Comparison of ENCODE assay signal across 8 cellular contexts in genomic region chr22:20238567-20239062, GRCh38. TPM values are rescaled to one million over a fixed set of nuclear protein-coding genes. Genes with fewer than 3 reads are reported as not detected.
A peak's percentile ranks its signal among the peaks of the same experiment; 100 is the strongest.
DNase-seq lines count a peak whose midpoint lies in the region; ATAC-seq and TF ChIP-seq lines count a peak whose summit lies in the region.

No MANE protein-coding gene starts in this region.

- intact Hi-C loops in lower lobe of right lung (cut with DNase I) = no loop called here

- H3K9me3 Mint-ChIP-seq in T-helper 2 cell treated with Interferon-gamma antibody and Interleukin-4, amounts not matched to agents 5 μg/mL and 100 μg/mL, for 36 hours = no peaks in the 10 kb centered on the region

- peaks cover 9% of the 10 kb centered on the region for H3K4me1 Mint-ChIP-seq in T-helper 2 cell treated with Interferon-gamma antibody and Interleukin-4, amounts not matched to agents 5 μg/mL and 100 μg/mL, for 36 hours (ENCODE audit: low read depth)

- ATAC-seq in lower lobe of right lung (peak; percentile 76 to 81), HG02840 (IDR thresholded peaks at IDR 0.05; ENCODE audit: low FRiP score, unreplicated experiment) (no peak)

- peaks cover 43% of the 10 kb centered on the region for H3K4me1 ChIP-seq in lower lobe of right lung
- peaks cover 28% of the 10 kb centered on the region for H3K4me1 ChIP-seq in thymus (ENCODE audit: control insufficient read depth, insufficient read depth, low read length)

- WGBS in thymus = 45% methylated on average over 8 of the region's 8 CpGs

- H3K27me3 ChIP-seq in lower lobe of right lung (ENCODE audit: low read depth) (no peaks in the 10 kb centered on the region), thymus (ENCODE audit: control insufficient read depth, insufficient read depth) (no peaks in the 10 kb centered on the region)

- H3K4me3 ChIP-seq in cardiac fibroblast (replicated peaks in 1 of 2; ENCODE audit: low read depth in 2 of 2, low read length in 2 of 2) (no peak overlapping the region), lower lobe of right lung (no peak overlapping the region), thymus (ENCODE audit: low read length) (no peak overlapping the region)

- H3K27ac ChIP-seq in lower lobe of right lung = peak overlapping the region; percentile 64
- peak overlapping the region; percentile 78 for H3K27ac ChIP-seq in thymus (ENCODE audit: low read depth)

- H3K27ac Mint-ChIP-seq in T-helper 2 cell treated with Interferon-gamma antibody and Interleukin-4, amounts not matched to agents 5 μg/mL and 100 μg/mL, for 36 hours = peak overlapping the region; percentile 63

- TF ChIP-seq EP300 in Ishikawa (IDR thresholded peaks at IDR 0.05; ENCODE audit: borderline replicate concordance) = no peak

- no peaks in the 10 kb centered on the region for H3K36me3 Mint-ChIP-seq in T-helper 2 cell treated with Interferon-gamma antibody and Interleukin-4, amounts not matched to agents 5 μg/mL and 100 μg/mL, for 36 hours (ENCODE audit: low read depth)

- peak; percentile 44 to 73 for DNase-seq in SHP77 (lab: John Stamatoyannopoulos, UW)
- DNase-seq in SHP77 treated with DMSO at 0.1 percent for 48 hours (lab: John Stamatoyannopoulos, UW) = no peak
- peak; percentile 18 for DNase-seq in T-helper 2 cell treated with Interferon-gamma antibody and Interleukin-4, amounts not matched to agents 5 μg/mL and 100 μg/mL, for 36 hours (ENCODE audit: low spot score)
- no peak for DNase-seq in cardiac fibroblast (ENCODE audit: low read depth in 2 of 2)
- DNase-seq in lower lobe of right lung = peak; percentile 76

- peak; percentile 33 for TF ChIP-seq CTCF in cardiac fibroblast (IDR thresholded peaks at IDR 0.05; ENCODE audit: low read depth, low read length)
- peak; percentile 61 for TF ChIP-seq CTCF in lower lobe of right lung (IDR thresholded peaks at IDR 0.05)

- H3K27me3 Mint-ChIP-seq in T-helper 2 cell treated with Interferon-gamma antibody and Interleukin-4, amounts not matched to agents 5 μg/mL and 100 μg/mL, for 36 hours (ENCODE audit: low read depth) = no peaks in the 10 kb centered on the region

- peak; percentile 77 for TF ChIP-seq RAD21 in Ishikawa (IDR thresholded peaks at IDR 0.05; ENCODE audit: low read depth)

- no peaks in the 10 kb centered on the region for H3K36me3 ChIP-seq in lower lobe of right lung
- no peaks in the 10 kb centered on the region for H3K36me3 ChIP-seq in thymus (ENCODE audit: control insufficient read depth, insufficient read depth)

- H3K4me3 Mint-ChIP-seq in T-helper 2 cell treated with Interferon-gamma antibody and Interleukin-4, amounts not matched to agents 5 μg/mL and 100 μg/mL, for 36 hours = no peak overlapping the region

- H3K9me3 ChIP-seq in lower lobe of right lung = no peaks in the 10 kb centered on the region
- no peaks in the 10 kb centered on the region for H3K9me3 ChIP-seq in thymus (ENCODE audit: control insufficient read depth)

TF ChIP-seq in Ishikawa, 13 proteins besides CTCF, POLR2A, EP300 and RAD21:
- TF ChIP-seq REST (IDR thresholded peaks at IDR 0.05; ENCODE audit: low read depth) (no peak), CEBPB (IDR thresholded peaks at IDR 0.05) (no peak), TEAD4 (IDR thresholded peaks at IDR 0.05) (no peak), MAX (IDR thresholded peaks at IDR 0.05) (no peak), NFIC (IDR thresholded peaks at IDR 0.05) (no peak), ZBTB7A (IDR thresholded peaks at IDR 0.05; ENCODE audit: low read depth) (no peak), USF1 (IDR thresholded peaks at IDR 0.05) (no peak), YY1 (IDR thresholded peaks at IDR 0.05; ENCODE audit: low read depth) (no peak), FOXM1 (IDR thresholded peaks at IDR 0.05; ENCODE audit: borderline replicate concordance, low read depth) (no peak), EGR1 (IDR thresholded peaks at IDR 0.05) (no peak), TCF12 (IDR thresholded peaks at IDR 0.05; ENCODE audit: low read depth) (no peak), CREB1 (IDR thresholded peaks at IDR 0.05; ENCODE audit: low read depth) (no peak), TAF1 (IDR thresholded peaks at IDR 0.05; ENCODE audit: low read depth) (no peak)

RNA-seq across cellular contexts. Expression of gene RTN4R, which starts 29.5 kb away (rescaled TPM):
- 9.6 TPM for total RNA-seq in lower lobe of right lung
- polyA plus RNA-seq in thymus = 1.5 TPM

Comparison
In these comparisons a context has a peak if more than half of its experiments do, and no peak if none do; other contexts are left out.
1. DNase-seq: peak in SHP77 (2 of 2), T-helper 2 cell treated with Interferon-gamma antibody and Interleukin-4, amounts not matched to agents 5 μg/mL and 100 μg/mL, for 36 hours (single experiment) and lower lobe of right lung (single experiment); none in SHP77 treated with DMSO at 0.1 percent for 48 hours (single experiment) and cardiac fibroblast (0 of 2).